11 cellular contexts compared by ENCODE assay signal in the genomic region with DNA sequence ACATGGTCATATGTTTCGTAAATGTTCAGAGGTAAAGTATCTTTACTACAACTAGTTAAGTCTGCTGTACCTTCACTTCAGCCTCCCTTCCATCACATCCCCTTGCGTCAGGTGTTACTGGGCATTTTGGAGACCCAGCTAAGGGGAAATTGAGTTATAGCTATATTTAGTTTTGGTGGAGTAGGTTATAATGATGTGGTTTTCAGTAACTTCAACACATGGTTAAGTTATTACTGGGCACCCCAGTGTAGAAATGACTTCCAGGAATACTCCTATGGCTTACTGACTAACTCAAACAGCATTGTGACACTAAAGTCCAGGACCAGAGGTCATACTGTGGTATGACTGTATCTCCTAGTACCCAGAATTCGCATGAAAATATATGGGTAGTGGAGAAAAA. TPM values are rescaled to one million over a fixed set of nuclear protein-coding genes. Genes with fewer than 3 reads are reported as not detected.
DNase-seq lines count a peak whose midpoint lies in the region; ATAC-seq and TF ChIP-seq lines count a peak whose summit lies in the region.
"Had no signal": no experiment of that assay in that cellular context is flagged by ENCODE, and none has a peak within 500 bp of the region (broad histone marks: within the 10 kb centered on the region; RNA-seq: fewer than 3 reads in every experiment).

No MANE protein-coding gene starts in this region.

- H3K27me3 Mint-ChIP-seq in activated T-helper 1 cell treated with anti-CD3 and anti-CD28 coated beads, Interleukin-12 subunit alpha, Interleukin-12 subunit beta, Interleukin-2, Interleukin-4 antibody, amounts not matched to agents 30 ng/mL and 10 ng/mL and 1 ng/mL, durations not matched to agents 14 hours and 24 hours and 36 hours (ENCODE audit: insufficient read depth) = no peaks in the 10 kb centered on the region
- H3K27me3 Mint-ChIP-seq in type B pancreatic cell = peaks cover 8% of the 10 kb centered on the region

- peaks cover 2% of the 10 kb centered on the region for H3K36me3 Mint-ChIP-seq in activated T-helper 1 cell treated with anti-CD3 and anti-CD28 coated beads, Interleukin-12 subunit alpha, Interleukin-12 subunit beta, Interleukin-2, Interleukin-4 antibody, amounts not matched to agents 30 ng/mL and 10 ng/mL and 1 ng/mL, durations not matched to agents 14 hours and 24 hours and 36 hours (ENCODE audit: low read depth)
- H3K36me3 Mint-ChIP-seq in type B pancreatic cell = no peaks in the 10 kb centered on the region

- peaks cover under 1% of the 10 kb centered on the region for H3K4me1 Mint-ChIP-seq in activated T-helper 1 cell treated with anti-CD3 and anti-CD28 coated beads, Interleukin-12 subunit alpha, Interleukin-12 subunit beta, Interleukin-2, Interleukin-4 antibody, amounts not matched to agents 30 ng/mL and 10 ng/mL and 1 ng/mL, durations not matched to agents 14 hours and 24 hours and 36 hours (ENCODE audit: low read depth)
- no peaks in the 10 kb centered on the region for H3K4me1 Mint-ChIP-seq in type B pancreatic cell (ENCODE audit: unreplicated experiment)

- H3K4me3 Mint-ChIP-seq in activated T-helper 1 cell treated with anti-CD3 and anti-CD28 coated beads, Interleukin-12 subunit alpha, Interleukin-12 subunit beta, Interleukin-2, Interleukin-4 antibody, amounts not matched to agents 30 ng/mL and 10 ng/mL and 1 ng/mL, durations not matched to agents 14 hours and 24 hours and 36 hours = peak overlapping the region; percentile 66
- no peak overlapping the region for H3K4me3 Mint-ChIP-seq in type B pancreatic cell

- intact Hi-C loops in activated T-helper 1 cell treated with anti-CD3 and anti-CD28 coated beads, Interleukin-12 subunit alpha, Interleukin-12 subunit beta, Interleukin-2, Interleukin-4 antibody, amounts not matched to agents 30 ng/mL and 10 ng/mL and 1 ng/mL, durations not matched to agents 14 hours and 24 hours and 36 hours (cut with micrococcal nuclease) = loop anchor here (1.0 to 10.0 kb wide), 5 partner anchors 23 to 496 kb away; no protein-coding TSS in a partner anchor

- DNase-seq in GM13977 (ENCODE audit: low spot score) (peak; percentile 33), anterior cingulate cortex (lab: John Stamatoyannopoulos, UW) (no peak), type B pancreatic cell (ENCODE audit: extremely low spot score, unreplicated experiment) (no peak), AML-193 (lab: John Stamatoyannopoulos, UW) (no peak)
- DNase-seq in activated T-helper 1 cell treated with anti-CD3 and anti-CD28 coated beads, Interleukin-12 subunit alpha, Interleukin-12 subunit beta, Interleukin-2, Interleukin-4 antibody, amounts not matched to agents 30 ng/mL and 10 ng/mL and 1 ng/mL, durations not matched to agents 14 hours and 24 hours and 36 hours (ENCODE audit: low spot score) = no peak
- DNase-seq: heart right ventricle; left ventricle myocardium superior; stimulated activated CD8-positive, alpha-beta memory T cell treated with anti-CD3 and anti-CD28 coated beads, Interleukin-4, amount 100 ng/mL, for 48 hours had no signal

- peak; percentile 49 for ATAC-seq in GM18873 (IDR thresholded peaks at IDR 0.05; ENCODE audit: low FRiP score, unreplicated experiment)
- peak; percentile 26 for ATAC-seq in HG02763 (IDR thresholded peaks at IDR 0.05; ENCODE audit: unreplicated experiment)
- ATAC-seq in GM21737 (IDR thresholded peaks at IDR 0.05; ENCODE audit: unreplicated experiment) = no peak

- in situ Hi-C loops in GM13977 (cut with MboI; ENCODE audit: low pct_unique_long_range_greater_than_20kb, low sequenced_read_pairs, unreplicated experiment) = no loop called here

- H3K27ac Mint-ChIP-seq in activated T-helper 1 cell treated with anti-CD3 and anti-CD28 coated beads, Interleukin-12 subunit alpha, Interleukin-12 subunit beta, Interleukin-2, Interleukin-4 antibody, amounts not matched to agents 30 ng/mL and 10 ng/mL and 1 ng/mL, durations not matched to agents 14 hours and 24 hours and 36 hours = peak overlapping the region; percentile 85
- H3K27ac Mint-ChIP-seq in type B pancreatic cell = no peak overlapping the region

- no peaks in the 10 kb centered on the region for H3K9me3 Mint-ChIP-seq in activated T-helper 1 cell treated with anti-CD3 and anti-CD28 coated beads, Interleukin-12 subunit alpha, Interleukin-12 subunit beta, Interleukin-2, Interleukin-4 antibody, amounts not matched to agents 30 ng/mL and 10 ng/mL and 1 ng/mL, durations not matched to agents 14 hours and 24 hours and 36 hours
- H3K9me3 Mint-ChIP-seq in type B pancreatic cell = peaks cover under 1% of the 10 kb centered on the region

- TF ChIP-seq CTCF in GM13977 (IDR thresholded peaks at IDR 0.05; ENCODE audit: extremely low read depth, insufficient read depth, missing control alignments) = no peak
- no peak for TF ChIP-seq CTCF in type B pancreatic cell (conservative IDR thresholded peaks at IDR 0.05)

RNA-seq across cellular contexts. Expression of a gene that starts 23.4 kb away (rescaled TPM):
- total RNA-seq in activated T-helper 1 cell treated with anti-CD3 and anti-CD28 coated beads, Interleukin-12 subunit alpha, Interleukin-12 subunit beta, Interleukin-2, Interleukin-4 antibody, amounts not matched to agents 30 ng/mL and 10 ng/mL and 1 ng/mL, durations not matched to agents 14 hours and 24 hours and 36 hours = 56.7 and 61.8 TPM in 2 replicates
- 89.0 and 156 TPM in 2 replicates for total RNA-seq in type B pancreatic cell (ENCODE audit: low replicate concordance)
